ENCODE assay signal across 1 cellular context in genomic region chr1:100362821-100363466, GRCh38.
TF ChIP-seq lines count a peak whose summit lies in the region.

No MANE protein-coding gene starts in this region.

TF ChIP-seq in HEK293, 187 proteins besides CTCF, POLR2A, EP300 and RAD21 (continued from another document):
- TF ChIP-seq ZBTB6 (tag by site-specific recombination; IDR thresholded peaks at IDR 0.05) (no peak), PRDM4 (tag by site-specific recombination; IDR thresholded peaks at IDR 0.05) (no peak), GLIS2 (tag by site-specific recombination; IDR thresholded peaks at IDR 0.05) (no peak), ZNF449 (tag by site-specific recombination; IDR thresholded peaks at IDR 0.05) (no peak)
TF ChIP-seq in HEK293: peak in this region for 9.
